Comparison of ENCODE assay signal across 13 cellular contexts in genomic region chr17:14305785-14306496, GRCh38. TPM values are rescaled to one million over a fixed set of nuclear protein-coding genes. Genes with fewer than 3 reads are reported as not detected.
A peak's percentile ranks its signal among the peaks of the same experiment; 100 is the strongest.
DNase-seq lines count a peak whose midpoint lies in the region; ATAC-seq and TF ChIP-seq lines count a peak whose summit lies in the region.
"Had no signal": no experiment of that assay in that cellular context is flagged by ENCODE, and none has a peak within 500 bp of the region (broad histone marks: within the 10 kb centered on the region; RNA-seq: fewer than 3 reads in every experiment).

No MANE protein-coding gene starts in this region.

- H3K36me3 ChIP-seq in CD8-positive, alpha-beta memory T cell (ENCODE audit: insufficient read depth, low read length): no peaks in the 10 kb centered on the region
- no peaks in the 10 kb centered on the region for H3K36me3 ChIP-seq in neural progenitor cell

- no peak for DNase-seq in CD8-positive, alpha-beta memory T cell
- peak; percentile 39 for DNase-seq in LHCN-M2 (ENCODE audit: low read depth)
- peak; percentile 24 for DNase-seq in ecto neural progenitor cell (ENCODE audit: low spot score)
- DNase-seq in neural progenitor cell (ENCODE audit: low spot score): no peak
- no peak for DNase-seq in stimulated activated naive B cell treated with anti-CD40 and anti-IgM and Interleukin-4, amounts not matched to agents 10 μg/mL and 1 μg/mL and 100 μg/mL, for 72 hours
- DNase-seq: activated CD4-positive, alpha-beta T cell treated with anti-CD3 and anti-CD28 coated beads for 1 hour; Calu3; endodermal cell; NCI-H1105 had no signal

- POLR2A ChIA-PET in CD8-positive, alpha-beta memory T cell (lab: Charles Lee): interaction anchor here (1.1 kb wide), 1 partner anchor 8 kb away, joined by 5 read pairs; no protein-coding TSS in a partner anchor

- peaks cover 54 to 69% (median 66%) of the 10 kb centered on the region in 3 donors for H3K4me1 Mint-ChIP-seq in CD8-positive, alpha-beta memory T cell
- H3K4me1 Mint-ChIP-seq in neural progenitor cell: peaks cover 55% of the 10 kb centered on the region
- H3K4me1 Mint-ChIP-seq in stimulated activated naive B cell treated with anti-CD40 and anti-IgM and Interleukin-4, amounts not matched to agents 10 μg/mL and 1 μg/mL and 100 μg/mL, for 72 hours: peaks cover 28 to 69% of the 10 kb centered on the region in 2 donors

- no peak overlapping the region for H3K27ac ChIP-seq in CD8-positive, alpha-beta memory T cell (ENCODE audit: low read depth, low read length)
- no peak overlapping the region for H3K27ac ChIP-seq in neural progenitor cell
- H3K27ac ChIP-seq: SK-N-MC had no signal

- CTCF ChIA-PET in CD8-positive, alpha-beta memory T cell (lab: Charles Lee): interaction anchor here (1.0 kb wide), 1 partner anchor 711 kb away, joined by 4 read pairs; no protein-coding TSS in a partner anchor

- no peaks in the 10 kb centered on the region for H3K9me3 ChIP-seq in CD8-positive, alpha-beta memory T cell (ENCODE audit: low read length)
- H3K9me3 ChIP-seq in neural progenitor cell (ENCODE audit: low read depth): no peaks in the 10 kb centered on the region

- peaks cover 13% of the 10 kb centered on the region for H3F3A ChIP-seq in neural progenitor cell (ENCODE audit: low read depth)

- no peak overlapping the region for H3K9ac ChIP-seq in neural progenitor cell

- no peaks in the 10 kb centered on the region for H3K27me3 ChIP-seq in CD8-positive, alpha-beta memory T cell (ENCODE audit: insufficient read depth, low read length, poor library complexity, severe bottlenecking)
- peaks cover 62% of the 10 kb centered on the region for H3K27me3 ChIP-seq in neural progenitor cell

- H3K27ac Mint-ChIP-seq in CD8-positive, alpha-beta memory T cell: peak overlapping the region in 3 of 8 donors; percentile 25 to 76 (median 37)
- H3K27ac Mint-ChIP-seq in neural progenitor cell: no peak overlapping the region
- H3K27ac Mint-ChIP-seq in stimulated activated naive B cell treated with anti-CD40 and anti-IgM and Interleukin-4, amounts not matched to agents 10 μg/mL and 1 μg/mL and 100 μg/mL, for 72 hours: no peak overlapping the region
- H3K27ac Mint-ChIP-seq: endodermal cell had no signal

- H3K4me3 ChIP-seq in CD8-positive, alpha-beta memory T cell (ENCODE audit: low read length): no peak overlapping the region
- no peak overlapping the region for H3K4me3 ChIP-seq in neural progenitor cell
- H3K4me3 ChIP-seq: SK-N-MC had no signal

- peaks cover 88% of the 10 kb centered on the region for H3K79me2 ChIP-seq in neural progenitor cell (ENCODE audit: low read depth)

- peaks cover 0 to 5% of the 10 kb centered on the region in 2 donors for H3K27me3 Mint-ChIP-seq in CD8-positive, alpha-beta memory T cell
- peaks cover 18% of the 10 kb centered on the region for H3K27me3 Mint-ChIP-seq in neural progenitor cell (ENCODE audit: insufficient read depth, low read depth)
- peaks cover 0 to 14% of the 10 kb centered on the region in 2 donors for H3K27me3 Mint-ChIP-seq in stimulated activated naive B cell treated with anti-CD40 and anti-IgM and Interleukin-4, amounts not matched to agents 10 μg/mL and 1 μg/mL and 100 μg/mL, for 72 hours

- no peak for ATAC-seq in GM19467 (IDR thresholded peaks at IDR 0.05; ENCODE audit: unreplicated experiment)
- no peak for ATAC-seq in HG03139 (IDR thresholded peaks at IDR 0.05; ENCODE audit: unreplicated experiment)
- no peak for ATAC-seq in stimulated activated naive B cell treated with anti-CD40 and anti-IgM and Interleukin-4, amounts not matched to agents 10 μg/mL and 1 μg/mL and 100 μg/mL, for 72 hours (replicated peaks)
- ATAC-seq: sciatic nerve had no signal

- H4K20me1 ChIP-seq in neural progenitor cell (ENCODE audit: low read depth): peaks cover 69% of the 10 kb centered on the region

- peaks cover 0 to 10% (median 0%) of the 10 kb centered on the region in 3 donors for H3K36me3 Mint-ChIP-seq in CD8-positive, alpha-beta memory T cell
- H3K36me3 Mint-ChIP-seq in neural progenitor cell: peaks cover 3% of the 10 kb centered on the region
- peaks cover 24 to 29% of the 10 kb centered on the region in 2 donors for H3K36me3 Mint-ChIP-seq in stimulated activated naive B cell treated with anti-CD40 and anti-IgM and Interleukin-4, amounts not matched to agents 10 μg/mL and 1 μg/mL and 100 μg/mL, for 72 hours

- H2AFZ ChIP-seq in neural progenitor cell (replicated peaks): no peak overlapping the region

- TF ChIP-seq CTCF in neural progenitor cell (IDR thresholded peaks at IDR 0.05): no peak

- no peak overlapping the region for H3K4me2 ChIP-seq in neural progenitor cell

- H3K9me3 Mint-ChIP-seq in CD8-positive, alpha-beta memory T cell: no peaks in the 10 kb centered on the region
- no peaks in the 10 kb centered on the region for H3K9me3 Mint-ChIP-seq in neural progenitor cell
- no peaks in the 10 kb centered on the region for H3K9me3 Mint-ChIP-seq in stimulated activated naive B cell treated with anti-CD40 and anti-IgM and Interleukin-4, amounts not matched to agents 10 μg/mL and 1 μg/mL and 100 μg/mL, for 72 hours
- H3K9me3 Mint-ChIP-seq: endodermal cell had no signal

- H3K4me3 Mint-ChIP-seq in CD8-positive, alpha-beta memory T cell: peak overlapping the region in 6 of 7 donors; percentile 17 to 83 (median 62)
- peak overlapping the region; percentile 42 for H3K4me3 Mint-ChIP-seq in neural progenitor cell
- H3K4me3 Mint-ChIP-seq in stimulated activated naive B cell treated with anti-CD40 and anti-IgM and Interleukin-4, amounts not matched to agents 10 μg/mL and 1 μg/mL and 100 μg/mL, for 72 hours: no peak overlapping the region

- peaks cover 53% of the 10 kb centered on the region for H3K4me1 ChIP-seq in CD8-positive, alpha-beta memory T cell (ENCODE audit: insufficient read depth, low read length)
- peaks cover 53% of the 10 kb centered on the region for H3K4me1 ChIP-seq in neural progenitor cell

RNA-seq across cellular contexts. Expression of gene HS3ST3B1, which starts 5.1 kb away (rescaled TPM):
- total RNA-seq in CD8-positive, alpha-beta memory T cell: 1 to 10 TPM; 5.5 to 6.0 TPM
- 11.0 TPM for polyA plus RNA-seq in CD8-positive, alpha-beta memory T cell
- total RNA-seq in LHCN-M2 (2014; rRNA removed): 6.9 and 7.7 TPM in 2 replicates
- 2.3 TPM for polyA plus RNA-seq in LHCN-M2 (2012)
- 21.2 and 21.5 TPM in 2 replicates for total RNA-seq in neural progenitor cell (ENCODE audit: low replicate concordance)

Comparison
In these comparisons a context has a peak if more than half of its experiments do, and no peak if none do; other contexts are left out.
1. DNase-seq: peak in LHCN-M2 (single experiment) and ecto neural progenitor cell (single experiment); none in CD8-positive, alpha-beta memory T cell (0 of 5), neural progenitor cell (single experiment) and stimulated activated naive B cell treated with anti-CD40 and anti-IgM and Interleukin-4, amounts not matched to agents 10 μg/mL and 1 μg/mL and 100 μg/mL, for 72 hours (single experiment).
2. H3K4me3 Mint-ChIP-seq: peak in CD8-positive, alpha-beta memory T cell (6 of 7) and neural progenitor cell (single experiment); none in stimulated activated naive B cell treated with anti-CD40 and anti-IgM and Interleukin-4, amounts not matched to agents 10 μg/mL and 1 μg/mL and 100 μg/mL, for 72 hours (0 of 2).